1 cellular context compared by ENCODE assay signal in the genomic region with DNA sequence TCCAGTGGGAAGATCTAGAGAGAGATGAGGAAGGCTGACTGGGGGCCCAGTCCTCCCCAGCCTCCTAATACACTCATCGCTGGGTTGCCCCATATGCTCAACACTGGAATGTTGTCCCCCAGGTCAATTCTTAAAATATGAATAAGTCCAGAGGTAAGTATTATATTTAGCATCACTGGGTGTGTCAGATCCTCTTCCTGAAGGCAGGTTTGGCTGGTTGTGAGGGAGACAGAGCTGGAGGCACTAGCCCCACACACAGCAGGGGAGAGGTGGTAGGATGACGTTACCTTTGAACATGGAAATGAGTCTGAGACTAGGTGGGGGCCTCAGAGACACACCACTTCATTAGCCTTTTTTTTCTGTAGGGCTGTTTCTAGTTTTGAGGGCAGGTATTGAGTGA.
TF ChIP-seq lines count a peak whose summit lies in the region.

No MANE protein-coding gene starts in this region.

TF ChIP-seq in GM23338, 12 proteins besides CTCF, POLR2A, EP300 and RAD21:
- TF ChIP-seq CREB1 (CRISPR knock-in tag; IDR thresholded peaks at IDR 0.05; ENCODE audit: low read depth) = no peak
- no peak for TF ChIP-seq STAT1 (IDR thresholded peaks at IDR 0.05; ENCODE audit: unreplicated experiment)
- TF ChIP-seq, protein P1, sequence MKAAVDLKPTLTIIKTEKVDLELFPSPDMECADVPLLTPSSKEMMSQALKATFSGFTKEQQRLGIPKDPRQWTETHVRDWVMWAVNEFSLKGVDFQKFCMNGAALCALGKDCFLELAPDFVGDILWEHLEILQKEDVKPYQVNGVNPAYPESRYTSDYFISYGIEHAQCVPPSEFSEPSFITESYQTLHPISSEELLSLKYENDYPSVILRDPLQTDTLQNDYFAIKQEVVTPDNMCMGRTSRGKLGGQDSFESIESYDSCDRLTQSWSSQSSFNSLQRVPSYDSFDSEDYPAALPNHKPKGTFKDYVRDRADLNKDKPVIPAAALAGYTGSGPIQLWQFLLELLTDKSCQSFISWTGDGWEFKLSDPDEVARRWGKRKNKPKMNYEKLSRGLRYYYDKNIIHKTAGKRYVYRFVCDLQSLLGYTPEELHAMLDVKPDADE (IDR thresholded peaks at IDR 0.05) = no peak
- TF ChIP-seq, protein P2, sequence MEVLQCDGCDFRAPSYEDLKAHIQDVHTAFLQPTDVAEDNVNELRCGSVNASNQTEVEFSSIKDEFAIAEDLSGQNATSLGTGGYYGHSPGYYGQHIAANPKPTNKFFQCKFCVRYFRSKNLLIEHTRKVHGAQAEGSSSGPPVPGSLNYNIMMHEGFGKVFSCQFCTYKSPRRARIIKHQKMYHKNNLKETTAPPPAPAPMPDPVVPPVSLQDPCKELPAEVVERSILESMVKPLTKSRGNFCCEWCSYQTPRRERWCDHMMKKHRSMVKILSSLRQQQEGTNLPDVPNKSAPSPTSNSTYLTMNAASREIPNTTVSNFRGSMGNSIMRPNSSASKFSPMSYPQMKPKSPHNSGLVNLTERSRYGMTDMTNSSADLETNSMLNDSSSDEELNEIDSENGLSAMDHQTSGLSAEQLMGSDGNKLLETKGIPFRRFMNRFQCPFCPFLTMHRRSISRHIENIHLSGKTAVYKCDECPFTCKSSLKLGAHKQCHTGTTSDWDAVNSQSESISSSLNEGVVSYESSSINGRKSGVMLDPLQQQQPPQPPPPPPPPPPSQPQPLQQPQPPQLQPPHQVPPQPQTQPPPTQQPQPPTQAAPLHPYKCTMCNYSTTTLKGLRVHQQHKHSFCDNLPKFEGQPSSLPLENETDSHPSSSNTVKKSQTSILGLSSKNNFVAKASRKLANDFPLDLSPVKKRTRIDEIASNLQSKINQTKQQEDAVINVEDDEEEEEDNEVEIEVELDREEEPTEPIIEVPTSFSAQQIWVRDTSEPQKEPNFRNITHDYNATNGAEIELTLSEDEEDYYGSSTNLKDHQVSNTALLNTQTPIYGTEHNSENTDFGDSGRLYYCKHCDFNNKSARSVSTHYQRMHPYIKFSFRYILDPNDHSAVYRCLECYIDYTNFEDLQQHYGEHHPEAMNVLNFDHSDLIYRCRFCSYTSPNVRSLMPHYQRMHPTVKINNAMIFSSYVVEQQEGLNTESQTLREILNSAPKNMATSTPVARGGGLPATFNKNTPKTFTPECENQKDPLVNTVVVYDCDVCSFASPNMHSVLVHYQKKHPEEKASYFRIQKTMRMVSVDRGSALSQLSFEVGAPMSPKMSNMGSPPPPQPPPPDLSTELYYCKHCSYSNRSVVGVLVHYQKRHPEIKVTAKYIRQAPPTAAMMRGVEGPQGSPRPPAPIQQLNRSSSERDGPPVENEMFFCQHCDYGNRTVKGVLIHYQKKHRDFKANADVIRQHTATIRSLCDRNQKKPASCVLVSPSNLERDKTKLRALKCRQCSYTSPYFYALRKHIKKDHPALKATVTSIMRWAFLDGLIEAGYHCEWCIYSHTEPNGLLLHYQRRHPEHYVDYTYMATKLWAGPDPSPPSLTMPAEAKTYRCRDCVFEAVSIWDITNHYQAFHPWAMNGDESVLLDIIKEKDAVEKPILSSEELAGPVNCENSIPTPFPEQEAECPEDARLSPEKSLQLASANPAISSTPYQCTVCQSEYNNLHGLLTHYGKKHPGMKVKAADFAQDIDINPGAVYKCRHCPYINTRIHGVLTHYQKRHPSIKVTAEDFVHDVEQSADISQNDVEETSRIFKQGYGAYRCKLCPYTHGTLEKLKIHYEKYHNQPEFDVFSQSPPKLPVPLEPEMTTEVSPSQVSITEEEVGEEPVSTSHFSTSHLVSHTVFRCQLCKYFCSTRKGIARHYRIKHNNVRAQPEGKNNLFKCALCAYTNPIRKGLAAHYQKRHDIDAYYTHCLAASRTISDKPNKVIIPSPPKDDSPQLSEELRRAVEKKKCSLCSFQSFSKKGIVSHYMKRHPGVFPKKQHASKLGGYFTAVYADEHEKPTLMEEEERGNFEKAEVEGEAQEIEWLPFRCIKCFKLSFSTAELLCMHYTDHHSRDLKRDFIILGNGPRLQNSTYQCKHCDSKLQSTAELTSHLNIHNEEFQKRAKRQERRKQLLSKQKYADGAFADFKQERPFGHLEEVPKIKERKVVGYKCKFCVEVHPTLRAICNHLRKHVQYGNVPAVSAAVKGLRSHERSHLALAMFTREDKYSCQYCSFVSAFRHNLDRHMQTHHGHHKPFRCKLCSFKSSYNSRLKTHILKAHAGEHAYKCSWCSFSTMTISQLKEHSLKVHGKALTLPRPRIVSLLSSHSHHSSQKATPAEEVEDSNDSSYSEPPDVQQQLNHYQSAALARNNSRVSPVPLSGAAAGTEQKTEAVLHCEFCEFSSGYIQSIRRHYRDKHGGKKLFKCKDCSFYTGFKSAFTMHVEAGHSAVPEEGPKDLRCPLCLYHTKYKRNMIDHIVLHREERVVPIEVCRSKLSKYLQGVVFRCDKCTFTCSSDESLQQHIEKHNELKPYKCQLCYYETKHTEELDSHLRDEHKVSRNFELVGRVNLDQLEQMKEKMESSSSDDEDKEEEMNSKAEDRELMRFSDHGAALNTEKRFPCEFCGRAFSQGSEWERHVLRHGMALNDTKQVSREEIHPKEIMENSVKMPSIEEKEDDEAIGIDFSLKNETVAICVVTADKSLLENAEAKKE (CRISPR knock-in tag; IDR thresholded peaks at IDR 0.05) = no peak
- no peak for TF ChIP-seq EZH2phosphoT487 (IDR thresholded peaks at IDR 0.05; ENCODE audit: unreplicated experiment)
- TF ChIP-seq ZNF331 (CRISPR knock-in tag; IDR thresholded peaks at IDR 0.05; ENCODE audit: low read depth) = no peak
